In genomic region chr6:124798942-124799496, GRCh38 we compare ENCODE assay signal across 16 cellular contexts.
DNase-seq lines count a peak whose midpoint lies in the region; ATAC-seq and TF ChIP-seq lines count a peak whose summit lies in the region.
"Had no signal": no experiment of that assay in that cellular context is flagged by ENCODE, and none has a peak within 500 bp of the region (broad histone marks: within the 10 kb centered on the region; RNA-seq: fewer than 3 reads in every experiment).

No MANE protein-coding gene starts in this region.

- H3K9me3 ChIP-seq in SK-N-SH (no peaks in the 10 kb centered on the region), Panc1 (ENCODE audit: control insufficient read depth, insufficient read depth, low read depth, low read length) (no peaks in the 10 kb centered on the region)
- H3K9me3 ChIP-seq: vagina had no signal

- H2BK120ac ChIP-seq in mesendoderm (ENCODE audit: low read depth, low read length), result no peak overlapping the region

- no peaks in the 10 kb centered on the region for H3K27me3 Mint-ChIP-seq in activated CD4-positive, alpha-beta T cell treated with anti-CD3 and anti-CD28 coated beads, Interleukin-2, amount 10 ng/mL, durations not matched to agents 24 days and 14 days

- H3K4me1 Mint-ChIP-seq in activated CD4-positive, alpha-beta T cell treated with anti-CD3 and anti-CD28 coated beads, Interleukin-2, amount 10 ng/mL, durations not matched to agents 24 days and 14 days, result no peaks in the 10 kb centered on the region

- 0% methylated on average over 3 of the region's 3 CpGs for WGBS in SK-N-SH (ENCODE audit: low lambda C conversion rate)
- WGBS in mesendoderm (ENCODE audit: extremely low coverage, insufficient coverage, low lambda C conversion rate), result 100% methylated on average over 2 of the region's 3 CpGs

- H2BK5ac ChIP-seq in mesendoderm (ENCODE audit: low read length), result no peak overlapping the region

- no peaks in the 10 kb centered on the region for H3F3A ChIP-seq in SK-N-SH (replicated peaks; ENCODE audit: insufficient read depth)

- H3K56ac ChIP-seq in mesendoderm (ENCODE audit: low read length), result no peak overlapping the region

- H3K9me3 Mint-ChIP-seq in activated CD4-positive, alpha-beta T cell treated with anti-CD3 and anti-CD28 coated beads, Interleukin-2, amount 10 ng/mL, durations not matched to agents 24 days and 14 days, result no peaks in the 10 kb centered on the region

- H3K9ac ChIP-seq in SK-N-SH (no peak overlapping the region), mesendoderm (ENCODE audit: low read length) (no peak overlapping the region)

- intact Hi-C loops in Panc1 (cut with micrococcal nuclease; ENCODE audit: unreplicated experiment), result loop anchor here (5.0 to 10.0 kb wide), 4 partner anchors 264 to 1382 kb away; no protein-coding TSS in a partner anchor
- intact Hi-C loops in activated CD4-positive, alpha-beta T cell treated with anti-CD3 and anti-CD28 coated beads, Interleukin-2, amount 10 ng/mL, durations not matched to agents 24 days and 14 days (cut with micrococcal nuclease), result no loop called here

- POLR2A ChIA-PET in SK-N-SH (lab: Yijun Ruan, JAX) (no interaction called here), Panc1 (lab: Charles Lee) (no interaction called here)

- no peaks in the 10 kb centered on the region for H3K36me3 Mint-ChIP-seq in activated CD4-positive, alpha-beta T cell treated with anti-CD3 and anti-CD28 coated beads, Interleukin-2, amount 10 ng/mL, durations not matched to agents 24 days and 14 days (ENCODE audit: low read depth)

- H3K4me1 ChIP-seq in SK-N-SH (ENCODE audit: control insufficient read depth in 1 of 2, insufficient read depth in 2 of 2, low read depth in 1 of 2, low read length in 1 of 2), result no peaks in the 10 kb centered on the region; a peak in 1 of 4 replicates
- H3K4me1 ChIP-seq in Panc1 (ENCODE audit: control insufficient read depth, insufficient read depth, low read length), result no peaks in the 10 kb centered on the region
- no peaks in the 10 kb centered on the region for H3K4me1 ChIP-seq in mesendoderm (ENCODE audit: control insufficient read depth, low read depth, low read length)
- H3K4me1 ChIP-seq: vagina had no signal

- no peak overlapping the region for H3K4me3 ChIP-seq in SK-N-SH (ENCODE audit: low read depth in 2 of 2, low read length in 1 of 2)
- H3K4me3 ChIP-seq in Panc1 (ENCODE audit: low read depth in 2 of 2, low read length in 2 of 2), result no peak overlapping the region
- no peak overlapping the region for H3K4me3 ChIP-seq in mesendoderm (ENCODE audit: low read length)
- H3K4me3 ChIP-seq: vagina had no signal

- DNase-seq in SK-N-SH, result no peak
- no peak for DNase-seq in Panc1 (ENCODE audit: low read depth, low spot score)
- DNase-seq in fibroblast of peridontal ligament (ENCODE audit: extremely low read depth), result peak; percentile 10
- no peak for DNase-seq in epidermal melanocyte (ENCODE audit: insufficient read length, low spot score)
- no peak for DNase-seq in DMS 273 (lab: John Stamatoyannopoulos, UW; ENCODE audit: unreplicated experiment)
- DNase-seq in activated CD4-positive, alpha-beta T cell treated with anti-CD3 and anti-CD28 coated beads, Interleukin-2, amount 10 ng/mL, durations not matched to agents 24 days and 14 days, result no peak
- DNase-seq in mesendoderm, result no peak
- DNase-seq: activated CD8-positive, alpha-beta T cell treated with anti-CD3 and anti-CD28 coated beads, Interleukin-2, amount 10 ng/mL, durations not matched to agents 7 days and 5 days; activated effector memory CD4-positive, alpha-beta T cell treated with Interleukin-2 at 50 U/mL for 16 hours; aorta; NCI-H1436 treated with DMSO at 0.1 percent for 48 hours; NCI-H526; SIG-M5; stimulated activated naive CD8-positive, alpha-beta T cell treated with anti-CD3 and anti-CD28 coated beads, Interleukin-15, Interleukin-2, amounts not matched to agents 100 U/mL and 50 U/mL, for 24 hours had no signal

- H3K79me2 ChIP-seq in SK-N-SH (ENCODE audit: insufficient read depth) (no peaks in the 10 kb centered on the region), mesendoderm (ENCODE audit: control insufficient read depth, insufficient read depth, low read length) (no peaks in the 10 kb centered on the region)

- H4K20me1 ChIP-seq in SK-N-SH (ENCODE audit: insufficient read depth), result no peaks in the 10 kb centered on the region

- no peak overlapping the region for H3K18ac ChIP-seq in mesendoderm (ENCODE audit: low read length)

- H2BK15ac ChIP-seq in mesendoderm (replicated peaks; ENCODE audit: low read depth), result no peak overlapping the region

- H2AK5ac ChIP-seq in mesendoderm (ENCODE audit: low read length), result no peak overlapping the region

- H3K36me3 ChIP-seq in SK-N-SH (replicated peaks in 1 of 2; ENCODE audit: control insufficient read depth in 1 of 2, insufficient read depth in 2 of 2, low read length in 1 of 2), result no peaks in the 10 kb centered on the region
- no peaks in the 10 kb centered on the region for H3K36me3 ChIP-seq in Panc1 (ENCODE audit: control insufficient read depth, insufficient read depth, low read length)
- H3K36me3 ChIP-seq in mesendoderm (ENCODE audit: control insufficient read depth, insufficient read depth, low read length), result no peaks in the 10 kb centered on the region
- H3K36me3 ChIP-seq: vagina had no signal

- no peak overlapping the region for H3K23ac ChIP-seq in mesendoderm (ENCODE audit: low read length)

- no peaks in the 10 kb centered on the region for H3K79me1 ChIP-seq in mesendoderm (ENCODE audit: low read length)

- CTCF ChIA-PET in SK-N-SH (lab: Yijun Ruan, JAX) (interaction anchor here (1.0 kb wide), 1 partner anchor 13 kb away, joined by 3 read pairs; no protein-coding TSS in a partner anchor), Panc1 (lab: Charles Lee) (interaction anchor here (1.0 kb wide), 1 partner anchor 997 kb away, joined by 3 read pairs; no protein-coding TSS in a partner anchor)

- H2AFZ ChIP-seq in SK-N-SH (ENCODE audit: low read depth), result no peak overlapping the region

- no TSS peak for BruUV-seq in Panc1 (replicated peaks; lab: Mats Ljungman, UMichigan)

- H3K27me3 ChIP-seq in SK-N-SH (ENCODE audit: insufficient read depth) (no peaks in the 10 kb centered on the region; the same call in 1 of the 2 replicates), Panc1 (ENCODE audit: control insufficient read depth, insufficient read depth, low read length) (no peaks in the 10 kb centered on the region), mesendoderm (ENCODE audit: insufficient read depth, low read length, poor library complexity) (no peaks in the 10 kb centered on the region)
- H3K27me3 ChIP-seq: vagina had no signal

- TF ChIP-seq EP300 in SK-N-SH (IDR thresholded peaks at IDR 0.05; ENCODE audit: borderline replicate concordance in 1 of 2, low read depth in 1 of 2, low read length in 1 of 2), result no peak

- H3K27ac ChIP-seq in SK-N-SH (ENCODE audit: low read depth in 2 of 2, low read length in 1 of 2) (no peak overlapping the region), Panc1 (ENCODE audit: low read length) (peak overlapping the region; percentile 32; the same call in 1 of the 2 replicates), mesendoderm (ENCODE audit: low read depth, low read length) (no peak overlapping the region)
- H3K27ac ChIP-seq: vagina had no signal

- ATAC-seq in SK-N-SH treated with all-trans-retinoic acid at 6 μM for 48 hours (no peak), Panc1 (no peak)
- ATAC-seq: activated CD8-positive, alpha-beta T cell treated with anti-CD3 and anti-CD28 coated beads, Interleukin-2, amount 10 ng/mL, durations not matched to agents 7 days and 5 days; stimulated activated naive CD8-positive, alpha-beta T cell treated with anti-CD3 and anti-CD28 coated beads, Interleukin-15, Interleukin-2, amounts not matched to agents 100 U/mL and 50 U/mL, for 24 hours had no signal

- no peak for TF ChIP-seq RAD21 in SK-N-SH (IDR thresholded peaks at IDR 0.05; ENCODE audit: low read length)

- TF ChIP-seq CTCF in SK-N-SH (IDR thresholded peaks at IDR 0.05) (peak; percentile 28; the same call in 1 of the 2 replicates), Panc1 (IDR thresholded peaks at IDR 0.05) (peak; percentile 38; the same call in 1 of the 2 replicates)

- H4K8ac ChIP-seq in mesendoderm (ENCODE audit: low read depth, low read length), result no peak overlapping the region

- H3K27ac Mint-ChIP-seq in activated CD4-positive, alpha-beta T cell treated with anti-CD3 and anti-CD28 coated beads, Interleukin-2, amount 10 ng/mL, durations not matched to agents 24 days and 14 days, result no peak overlapping the region
- H3K27ac Mint-ChIP-seq: activated CD8-positive, alpha-beta T cell treated with anti-CD3 and anti-CD28 coated beads, Interleukin-2, amount 10 ng/mL, durations not matched to agents 7 days and 5 days had no signal

- H3K4me3 Mint-ChIP-seq in activated CD4-positive, alpha-beta T cell treated with anti-CD3 and anti-CD28 coated beads, Interleukin-2, amount 10 ng/mL, durations not matched to agents 24 days and 14 days, result no peak overlapping the region
- H3K4me3 Mint-ChIP-seq: activated CD8-positive, alpha-beta T cell treated with anti-CD3 and anti-CD28 coated beads, Interleukin-2, amount 10 ng/mL, durations not matched to agents 7 days and 5 days had no signal

- H3K4ac ChIP-seq in mesendoderm (ENCODE audit: low read depth, low read length), result no peak overlapping the region

- H4K5ac ChIP-seq in mesendoderm (ENCODE audit: low read length), result no peak overlapping the region

- H3K9me2 ChIP-seq in SK-N-SH, result no peaks in the 10 kb centered on the region

- no peak overlapping the region for H3K4me2 ChIP-seq in SK-N-SH
- H3K4me2 ChIP-seq in mesendoderm (ENCODE audit: low read length), result no peak overlapping the region

- in situ Hi-C loops in Panc1 (cut with HindIII; ENCODE audit: low pct_unique_long_range_greater_than_20kb, low sequenced_read_pairs), result no loop called here

TF ChIP-seq in SK-N-SH, 30 proteins besides CTCF, POLR2A, EP300 and RAD21 (continues in another document):
- no peak for TF ChIP-seq GABPA (IDR thresholded peaks at IDR 0.05; ENCODE audit: low read depth)

TF ChIP-seq in SK-N-SH treated with all-trans-retinoic acid at 6 μM for 48 hours, 23 proteins besides CTCF, POLR2A, EP300 and RAD21 (continues in another document):
- TF ChIP-seq OSR1 (CRISPR knock-in tag; IDR thresholded peaks at IDR 0.05) (no peak), POU6F1 (CRISPR knock-in tag; IDR thresholded peaks at IDR 0.05; ENCODE audit: borderline replicate concordance, low read depth) (no peak), ZNF70 (CRISPR knock-in tag; IDR thresholded peaks at IDR 0.05) (no peak), ZFP30 (CRISPR knock-in tag; IDR thresholded peaks at IDR 0.05) (no peak), ZNF8 (CRISPR knock-in tag; IDR thresholded peaks at IDR 0.05) (no peak)
